In genomic region chr2:12715878-12716249, GRCh38 we compare ENCODE assay signal across 8 cellular contexts. TPM values are rescaled to one million over a fixed set of nuclear protein-coding genes. Genes with fewer than 3 reads are reported as not detected.
DNase-seq lines count a peak whose midpoint lies in the region; ATAC-seq and TF ChIP-seq lines count a peak whose summit lies in the region.

No MANE protein-coding gene starts in this region.

- peaks cover 29% of the 10 kb centered on the region for H3K4me1 ChIP-seq in GM23338 (ENCODE audit: insufficient read depth)

- peak overlapping the region; percentile 98 for H3K4me3 ChIP-seq in GM23338

- H3K27me3 ChIP-seq in GM23338 (ENCODE audit: insufficient read depth) (peaks cover 24% of the 10 kb centered on the region), layer of hippocampus (ENCODE audit: control insufficient read depth, insufficient read depth, low read length) (no peaks in the 10 kb centered on the region)

- H3K27ac ChIP-seq in GM23338 (ENCODE audit: low read depth) (peak overlapping the region; percentile 77; the same call in 1 of the 2 replicates), layer of hippocampus (ENCODE audit: low read depth, low read length) (peak overlapping the region; percentile 87)

- H3K9me3 Mint-ChIP-seq in GM23338 (peaks cover 3% of the 10 kb centered on the region; the same call in 2 of the 3 replicates), activated B cell treated with CpG ODN at 0.5 μM for 24 hours (no peaks in the 10 kb centered on the region)
- H3K9me3 Mint-ChIP-seq in central memory CD8-positive, alpha-beta T cell = no peaks in the 10 kb centered on the region

- H3K4me1 Mint-ChIP-seq in GM23338 = peaks cover 26% of the 10 kb centered on the region
- peaks cover 41% of the 10 kb centered on the region for H3K4me1 Mint-ChIP-seq in activated B cell treated with CpG ODN at 0.5 μM for 24 hours
- H3K4me1 Mint-ChIP-seq in central memory CD8-positive, alpha-beta T cell = peaks cover 66% of the 10 kb centered on the region

- H3F3A ChIP-seq in GM23338 (replicated peaks; ENCODE audit: low read depth) = no peaks in the 10 kb centered on the region

- peak overlapping the region; percentile 93; the same call in 1 of the 2 replicates for H2AFZ ChIP-seq in GM23338

- intact Hi-C loops in activated B cell treated with CpG ODN at 0.5 μM for 24 hours (cut with micrococcal nuclease) = loop anchor here (1.0 to 10.0 kb wide), 24 partner anchors 127 to 1561 kb away; partner anchors contain the start of genes E2F6, LPIN1, ROCK2 and SLC66A3

- ATAC-seq in GM23338 (peak; percentile 11), activated B cell treated with CpG ODN at 0.5 μM for 24 hours (ENCODE audit: low read depth) (peak; percentile 32)
- ATAC-seq in central memory CD8-positive, alpha-beta T cell (replicated peaks; ENCODE audit: extremely low read depth, poor library complexity, severe bottlenecking) = peak; percentile 44

- CTCF ChIA-PET in activated B cell treated with CpG ODN at 0.5 μM for 24 hours (lab: Charles Lee) = interaction anchor here (0.7 to 4.2 kb wide), 36 partner anchors 10 to 969 kb away, joined by 3 to 64 read pairs (median 6); no protein-coding TSS in a partner anchor

- H3K27ac Mint-ChIP-seq in GM23338 (peak overlapping the region; percentile 80), activated B cell treated with CpG ODN at 0.5 μM for 24 hours (peak overlapping the region; percentile 88)
- peak overlapping the region; percentile 91 for H3K27ac Mint-ChIP-seq in central memory CD8-positive, alpha-beta T cell (ENCODE audit: low read depth)

- DNase-seq in CD1c-positive myeloid dendritic cell (ENCODE audit: extremely low spot score) = peak; percentile 77
- DNase-seq in GM23338 (ENCODE audit: low spot score) = peak; percentile 72
- DNase-seq in NCI-H2107 (lab: John Stamatoyannopoulos, UW) = peak; percentile 35
- peak; percentile 72 for DNase-seq in activated B cell treated with CpG ODN at 0.5 μM for 24 hours
- peak; percentile 63 to 66 for DNase-seq in central memory CD8-positive, alpha-beta T cell (ENCODE audit: low spot score in 2 of 2)
- DNase-seq in stimulated activated CD4-positive, alpha-beta T cell treated with anti-CD3 and anti-CD28 coated beads, Interleukin-1b, Interleukin-23, amount 100 ng/mL, for 4 hours (ENCODE audit: low read depth in 2 of 2) = peak; percentile 68 to 80
- no peak for DNase-seq in NCI-H446 treated with DMSO at 0.1 percent for 48 hours (lab: John Stamatoyannopoulos, UW)

- peak overlapping the region; percentile 88 for H3K4me2 ChIP-seq in GM23338

- peaks cover 31% of the 10 kb centered on the region for H3K79me2 ChIP-seq in GM23338 (replicated peaks; ENCODE audit: insufficient read depth)

- POLR2A ChIA-PET in activated B cell treated with CpG ODN at 0.5 μM for 24 hours (lab: Charles Lee) = interaction anchor here (0.8 to 3.8 kb wide), 17 partner anchors 8 to 969 kb away, joined by 3 to 33 read pairs (median 5); partner anchors contain the start of gene LPIN1

- H3K27me3 Mint-ChIP-seq in GM23338 (ENCODE audit: insufficient read depth, low read depth, poor library complexity) = peaks cover 13% of the 10 kb centered on the region
- H3K27me3 Mint-ChIP-seq in activated B cell treated with CpG ODN at 0.5 μM for 24 hours = no peaks in the 10 kb centered on the region
- no peaks in the 10 kb centered on the region for H3K27me3 Mint-ChIP-seq in central memory CD8-positive, alpha-beta T cell

- H3K9me2 ChIP-seq in GM23338 (ENCODE audit: insufficient read depth) = peaks cover 4% of the 10 kb centered on the region

- peak overlapping the region; percentile 92 for H3K4me3 Mint-ChIP-seq in GM23338
- H3K4me3 Mint-ChIP-seq in activated B cell treated with CpG ODN at 0.5 μM for 24 hours = peak overlapping the region; percentile 91
- peak overlapping the region; percentile 99 for H3K4me3 Mint-ChIP-seq in central memory CD8-positive, alpha-beta T cell

- peaks cover 13% of the 10 kb centered on the region; the same call in 2 of the 3 replicates for H3K36me3 Mint-ChIP-seq in GM23338 (ENCODE audit: low read depth)
- peaks cover 17% of the 10 kb centered on the region for H3K36me3 Mint-ChIP-seq in activated B cell treated with CpG ODN at 0.5 μM for 24 hours (ENCODE audit: low read depth)
- peaks cover 22% of the 10 kb centered on the region for H3K36me3 Mint-ChIP-seq in central memory CD8-positive, alpha-beta T cell (ENCODE audit: insufficient read depth)

- no peaks in the 10 kb centered on the region for H3K36me3 ChIP-seq in GM23338 (ENCODE audit: insufficient read depth)

- H4K20me1 ChIP-seq in GM23338 (replicated peaks; ENCODE audit: insufficient read depth) = peaks cover 12% of the 10 kb centered on the region; the same call in 1 of the 2 replicates

- TF ChIP-seq CTCF in GM23338 (conservative IDR thresholded peaks at IDR 0.05; ENCODE audit: low read depth in 2 of 2) = peak; percentile 70 to 79
- peak; percentile 22 for TF ChIP-seq CTCF in activated B cell treated with CpG ODN at 0.5 μM for 24 hours (IDR thresholded peaks at IDR 0.05)

TF ChIP-seq in GM23338, 12 proteins besides CTCF, POLR2A, EP300 and RAD21 (continues in another document):
- TF ChIP-seq JUNB (IDR thresholded peaks at IDR 0.05; ENCODE audit: unreplicated experiment) (no peak), EZH2 (IDR thresholded peaks at IDR 0.05; ENCODE audit: low read depth, unreplicated experiment) (no peak), POLR2AphosphoS5 (IDR thresholded peaks at IDR 0.05; ENCODE audit: low read depth) (no peak), ZNF331 (CRISPR knock-in tag; IDR thresholded peaks at IDR 0.05; ENCODE audit: low read depth) (no peak), EZH2phosphoT487 (IDR thresholded peaks at IDR 0.05; ENCODE audit: unreplicated experiment) (no peak), STAT1 (IDR thresholded peaks at IDR 0.05; ENCODE audit: unreplicated experiment) (no peak), NANOG (IDR thresholded peaks at IDR 0.05; ENCODE audit: borderline replicate concordance) (no peak)
- TF ChIP-seq, protein P1, sequence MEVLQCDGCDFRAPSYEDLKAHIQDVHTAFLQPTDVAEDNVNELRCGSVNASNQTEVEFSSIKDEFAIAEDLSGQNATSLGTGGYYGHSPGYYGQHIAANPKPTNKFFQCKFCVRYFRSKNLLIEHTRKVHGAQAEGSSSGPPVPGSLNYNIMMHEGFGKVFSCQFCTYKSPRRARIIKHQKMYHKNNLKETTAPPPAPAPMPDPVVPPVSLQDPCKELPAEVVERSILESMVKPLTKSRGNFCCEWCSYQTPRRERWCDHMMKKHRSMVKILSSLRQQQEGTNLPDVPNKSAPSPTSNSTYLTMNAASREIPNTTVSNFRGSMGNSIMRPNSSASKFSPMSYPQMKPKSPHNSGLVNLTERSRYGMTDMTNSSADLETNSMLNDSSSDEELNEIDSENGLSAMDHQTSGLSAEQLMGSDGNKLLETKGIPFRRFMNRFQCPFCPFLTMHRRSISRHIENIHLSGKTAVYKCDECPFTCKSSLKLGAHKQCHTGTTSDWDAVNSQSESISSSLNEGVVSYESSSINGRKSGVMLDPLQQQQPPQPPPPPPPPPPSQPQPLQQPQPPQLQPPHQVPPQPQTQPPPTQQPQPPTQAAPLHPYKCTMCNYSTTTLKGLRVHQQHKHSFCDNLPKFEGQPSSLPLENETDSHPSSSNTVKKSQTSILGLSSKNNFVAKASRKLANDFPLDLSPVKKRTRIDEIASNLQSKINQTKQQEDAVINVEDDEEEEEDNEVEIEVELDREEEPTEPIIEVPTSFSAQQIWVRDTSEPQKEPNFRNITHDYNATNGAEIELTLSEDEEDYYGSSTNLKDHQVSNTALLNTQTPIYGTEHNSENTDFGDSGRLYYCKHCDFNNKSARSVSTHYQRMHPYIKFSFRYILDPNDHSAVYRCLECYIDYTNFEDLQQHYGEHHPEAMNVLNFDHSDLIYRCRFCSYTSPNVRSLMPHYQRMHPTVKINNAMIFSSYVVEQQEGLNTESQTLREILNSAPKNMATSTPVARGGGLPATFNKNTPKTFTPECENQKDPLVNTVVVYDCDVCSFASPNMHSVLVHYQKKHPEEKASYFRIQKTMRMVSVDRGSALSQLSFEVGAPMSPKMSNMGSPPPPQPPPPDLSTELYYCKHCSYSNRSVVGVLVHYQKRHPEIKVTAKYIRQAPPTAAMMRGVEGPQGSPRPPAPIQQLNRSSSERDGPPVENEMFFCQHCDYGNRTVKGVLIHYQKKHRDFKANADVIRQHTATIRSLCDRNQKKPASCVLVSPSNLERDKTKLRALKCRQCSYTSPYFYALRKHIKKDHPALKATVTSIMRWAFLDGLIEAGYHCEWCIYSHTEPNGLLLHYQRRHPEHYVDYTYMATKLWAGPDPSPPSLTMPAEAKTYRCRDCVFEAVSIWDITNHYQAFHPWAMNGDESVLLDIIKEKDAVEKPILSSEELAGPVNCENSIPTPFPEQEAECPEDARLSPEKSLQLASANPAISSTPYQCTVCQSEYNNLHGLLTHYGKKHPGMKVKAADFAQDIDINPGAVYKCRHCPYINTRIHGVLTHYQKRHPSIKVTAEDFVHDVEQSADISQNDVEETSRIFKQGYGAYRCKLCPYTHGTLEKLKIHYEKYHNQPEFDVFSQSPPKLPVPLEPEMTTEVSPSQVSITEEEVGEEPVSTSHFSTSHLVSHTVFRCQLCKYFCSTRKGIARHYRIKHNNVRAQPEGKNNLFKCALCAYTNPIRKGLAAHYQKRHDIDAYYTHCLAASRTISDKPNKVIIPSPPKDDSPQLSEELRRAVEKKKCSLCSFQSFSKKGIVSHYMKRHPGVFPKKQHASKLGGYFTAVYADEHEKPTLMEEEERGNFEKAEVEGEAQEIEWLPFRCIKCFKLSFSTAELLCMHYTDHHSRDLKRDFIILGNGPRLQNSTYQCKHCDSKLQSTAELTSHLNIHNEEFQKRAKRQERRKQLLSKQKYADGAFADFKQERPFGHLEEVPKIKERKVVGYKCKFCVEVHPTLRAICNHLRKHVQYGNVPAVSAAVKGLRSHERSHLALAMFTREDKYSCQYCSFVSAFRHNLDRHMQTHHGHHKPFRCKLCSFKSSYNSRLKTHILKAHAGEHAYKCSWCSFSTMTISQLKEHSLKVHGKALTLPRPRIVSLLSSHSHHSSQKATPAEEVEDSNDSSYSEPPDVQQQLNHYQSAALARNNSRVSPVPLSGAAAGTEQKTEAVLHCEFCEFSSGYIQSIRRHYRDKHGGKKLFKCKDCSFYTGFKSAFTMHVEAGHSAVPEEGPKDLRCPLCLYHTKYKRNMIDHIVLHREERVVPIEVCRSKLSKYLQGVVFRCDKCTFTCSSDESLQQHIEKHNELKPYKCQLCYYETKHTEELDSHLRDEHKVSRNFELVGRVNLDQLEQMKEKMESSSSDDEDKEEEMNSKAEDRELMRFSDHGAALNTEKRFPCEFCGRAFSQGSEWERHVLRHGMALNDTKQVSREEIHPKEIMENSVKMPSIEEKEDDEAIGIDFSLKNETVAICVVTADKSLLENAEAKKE (CRISPR knock-in tag; IDR thresholded peaks at IDR 0.05) = no peak

RNA-seq across cellular contexts. Expression of gene TRIB2, which starts 0.9 kb away (rescaled TPM):
- 86.6 and 109 TPM in 2 replicates for total RNA-seq in GM23338 (2014; rRNA removed; shearing (Covaris generic))
- polyA plus RNA-seq in GM23338 (2016; fragmentation: Nextera tagmentation; extraction: Ambion mirVana) = 34.9 and 40.3 TPM in 2 replicates
- total RNA-seq in activated B cell treated with CpG ODN at 0.5 μM for 24 hours = 17.7 and 19.3 TPM in 2 replicates
